Comparison of ENCODE assay signal across 7 cellular contexts in genomic region chr2:238106698-238107524, GRCh38. TPM values are rescaled to one million over a fixed set of nuclear protein-coding genes. Genes with fewer than 3 reads are reported as not detected.
A peak's percentile ranks its signal among the peaks of the same experiment; 100 is the strongest.
DNase-seq lines count a peak whose midpoint lies in the region; ATAC-seq and TF ChIP-seq lines count a peak whose summit lies in the region.

No MANE protein-coding gene starts in this region.

- H3K27me3 Mint-ChIP-seq in GM23338 (ENCODE audit: insufficient read depth, low read depth, poor library complexity): peaks cover 15% of the 10 kb centered on the region

- H3K27me3 ChIP-seq in GM23338 (ENCODE audit: insufficient read depth) (no peaks in the 10 kb centered on the region), PC-9 (ENCODE audit: insufficient read depth, low read depth) (no peaks in the 10 kb centered on the region)

- H3K27ac ChIP-seq in GM23338 (ENCODE audit: low read depth) (no peak overlapping the region), PC-9 (no peak overlapping the region)

- no peaks in the 10 kb centered on the region for H3K36me3 Mint-ChIP-seq in GM23338 (ENCODE audit: low read depth)

- DNase-seq in GM23338 (ENCODE audit: low spot score) (peak; percentile 76), PC-9 (peak; percentile 48 to 69), islet precursor cell (peak; percentile 65), KG1 (lab: John Stamatoyannopoulos, UW) (no peak), AG20443 (ENCODE audit: low spot score) (no peak)

- H3K79me2 ChIP-seq in GM23338 (replicated peaks; ENCODE audit: insufficient read depth) (no peaks in the 10 kb centered on the region), PC-9 (ENCODE audit: low read depth) (no peaks in the 10 kb centered on the region)

- H3K4me2 ChIP-seq in GM23338 (no peak overlapping the region), PC-9 (peak overlapping the region; percentile 81)

- BruUV-seq in PC-9 (replicated peaks; lab: Mats Ljungman, UMichigan): no TSS peak

- intact Hi-C loops in PC-9 (cut with micrococcal nuclease; ENCODE audit: unreplicated experiment): loop anchor here (1.0 kb wide), 1 partner anchor 249 kb away; no protein-coding TSS in a partner anchor

- H3K9me2 ChIP-seq in GM23338 (ENCODE audit: insufficient read depth) (no peaks in the 10 kb centered on the region), PC-9 (ENCODE audit: insufficient read depth) (no peaks in the 10 kb centered on the region)

- ATAC-seq in GM23338 (peak; percentile 60), HG02588 (IDR thresholded peaks at IDR 0.05; ENCODE audit: unreplicated experiment) (no peak)

- H2AFZ ChIP-seq in GM23338 (peak overlapping the region; percentile 80), PC-9 (peak overlapping the region; percentile 68; the same call in 1 of the 2 replicates)

- H3K9me3 Mint-ChIP-seq in GM23338: no peaks in the 10 kb centered on the region

- TF ChIP-seq CTCF in GM12872 (IDR thresholded peaks at IDR 0.05; ENCODE audit: insufficient read depth, low read depth, low read length) (peak; percentile 61), GM23338 (conservative IDR thresholded peaks at IDR 0.05; ENCODE audit: low read depth in 2 of 2) (peak; percentile 39 to 79), PC-9 (conservative IDR thresholded peaks at IDR 0.05) (peak; percentile 62)

- no peaks in the 10 kb centered on the region for H3K9me3 ChIP-seq in PC-9 (ENCODE audit: insufficient read depth, low read depth)

- H3F3A ChIP-seq in GM23338 (replicated peaks; ENCODE audit: low read depth) (no peaks in the 10 kb centered on the region), PC-9 (ENCODE audit: insufficient read depth, low read depth) (peaks cover 3% of the 10 kb centered on the region)

- no peak overlapping the region for H3K27ac Mint-ChIP-seq in GM23338

- POLR2A ChIA-PET in PC-9 (lab: Charles Lee; ENCODE audit: unreplicated experiment): no interaction called here

- peaks cover 25% of the 10 kb centered on the region for H3K4me1 Mint-ChIP-seq in GM23338

- H3K36me3 ChIP-seq in GM23338 (ENCODE audit: insufficient read depth) (no peaks in the 10 kb centered on the region; the same call in 1 of the 2 replicates), PC-9 (ENCODE audit: low read depth) (no peaks in the 10 kb centered on the region)

- no peak overlapping the region for H3K4me3 ChIP-seq in GM23338
- H3K4me3 ChIP-seq in PC-9: peak overlapping the region; percentile 45; the same call in 1 of the 2 replicates

- CTCF ChIA-PET in PC-9 (lab: Charles Lee): interaction anchor here (0.6 kb wide), 1 partner anchor 1173 kb away, joined by 8 read pairs; no protein-coding TSS in a partner anchor

- no peak overlapping the region for H3K4me3 Mint-ChIP-seq in GM23338

- H3K4me1 ChIP-seq in GM23338 (ENCODE audit: insufficient read depth) (peaks cover 13% of the 10 kb centered on the region), PC-9 (replicated peaks; ENCODE audit: insufficient read depth) (0 out of 2 replicates have a peak, but pooled peaks cover 8% of the 10 kb centered on the region)

- H4K20me1 ChIP-seq in GM23338 (replicated peaks; ENCODE audit: insufficient read depth) (no peaks in the 10 kb centered on the region), PC-9 (ENCODE audit: insufficient read depth) (no peaks in the 10 kb centered on the region)

TF ChIP-seq in GM23338, 12 proteins besides CTCF, POLR2A, EP300 and RAD21:
- TF ChIP-seq POLR2AphosphoS5 (IDR thresholded peaks at IDR 0.05; ENCODE audit: low read depth): no peak
- TF ChIP-seq ZNF331 (CRISPR knock-in tag; IDR thresholded peaks at IDR 0.05; ENCODE audit: low read depth): no peak
- no peak for TF ChIP-seq ETS1 (IDR thresholded peaks at IDR 0.05)
- TF ChIP-seq EZH2 (IDR thresholded peaks at IDR 0.05; ENCODE audit: low read depth, unreplicated experiment): no peak
- TF ChIP-seq NANOG (IDR thresholded peaks at IDR 0.05; ENCODE audit: borderline replicate concordance): no peak

RNA-seq across cellular contexts. Expression of gene ESPNL, which starts 6.8 kb away (rescaled TPM):
- 3.1 and 4.3 TPM in 2 replicates for total RNA-seq in GM23338 (2014; rRNA removed; shearing (Covaris generic))
- 0.44 and 0.71 TPM in 2 replicates for polyA plus RNA-seq in GM23338 (2016; fragmentation: Nextera tagmentation; extraction: Ambion mirVana)
- 1.1 and 2.2 TPM in 2 replicates for total RNA-seq in PC-9 (2021)

RNA-seq across cellular contexts. Expression of gene KLHL30, which starts 31.6 kb away (rescaled TPM):
- 0.07 TPM in 1 of 2 replicates, not detected in the other for total RNA-seq in GM23338 (2014; rRNA removed; shearing (Covaris generic))
- polyA plus RNA-seq in GM23338 (2016; fragmentation: Nextera tagmentation; extraction: Ambion mirVana): not detected in 2 replicates
- total RNA-seq in PC-9 (2021): 0.80 and 1.2 TPM in 2 replicates

RNA-seq across cellular contexts. Expression of gene SCLY, which starts 46.1 kb away (rescaled TPM):
- total RNA-seq in GM23338 (2014; rRNA removed; shearing (Covaris generic)): 68.9 and 80.3 TPM in 2 replicates
- polyA plus RNA-seq in GM23338 (2016; fragmentation: Nextera tagmentation; extraction: Ambion mirVana): 57.2 and 61.1 TPM in 2 replicates
- total RNA-seq in PC-9 (2021): 33.9 and 40.0 TPM in 2 replicates

RNA-seq across cellular contexts. Expression of gene ERFE, which starts 51.9 kb away (rescaled TPM):
- total RNA-seq in GM23338 (2014; rRNA removed; shearing (Covaris generic)): 2.5 and 3.3 TPM in 2 replicates
- polyA plus RNA-seq in GM23338 (2016; fragmentation: Nextera tagmentation; extraction: Ambion mirVana): 0.61 and 1.0 TPM in 2 replicates
- 9.7 and 18.3 TPM in 2 replicates for total RNA-seq in PC-9 (2021)

Comparison
In these comparisons a context has a peak if more than half of its experiments do, and no peak if none do; other contexts are left out.
1. DNase-seq: peak in GM23338 (single experiment), PC-9 (2 of 2) and islet precursor cell (single experiment); none in KG1 (single experiment) and AG20443 (single experiment).
2. Peak in every context shown above with its lines, with median percentiles within 50 percentile points of each other: CTCF ChIP-seq.